In the genomic region with DNA sequence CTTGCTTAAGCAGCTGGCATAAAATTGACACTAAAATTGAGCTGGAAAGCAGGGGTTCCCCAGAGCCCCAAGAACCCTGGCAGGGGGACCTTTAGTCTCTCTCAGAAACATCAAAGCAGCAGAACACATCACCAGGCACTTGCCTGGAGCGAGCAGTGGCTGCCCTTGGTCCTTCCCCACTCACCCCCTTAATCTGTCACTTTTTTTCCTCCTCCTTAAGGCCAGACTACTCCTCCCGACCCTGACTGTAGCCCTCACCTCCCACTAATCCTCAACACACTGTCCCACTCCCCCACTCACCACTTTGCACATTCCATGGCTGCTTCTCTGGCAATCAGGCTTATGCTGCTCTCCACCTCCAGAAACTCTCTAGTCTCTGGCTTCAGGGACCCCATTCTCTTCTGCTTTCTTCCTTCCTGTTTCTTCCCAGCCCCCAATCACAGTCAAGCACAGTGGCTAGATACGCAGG, we compare ENCODE assay signal across 1 cellular context.
TF ChIP-seq lines count a peak whose summit lies in the region.

No MANE protein-coding gene starts in this region.

TF ChIP-seq in HEK293, 187 proteins besides CTCF, POLR2A, EP300 and RAD21 (continued from another document):
- TF ChIP-seq, protein P1, sequence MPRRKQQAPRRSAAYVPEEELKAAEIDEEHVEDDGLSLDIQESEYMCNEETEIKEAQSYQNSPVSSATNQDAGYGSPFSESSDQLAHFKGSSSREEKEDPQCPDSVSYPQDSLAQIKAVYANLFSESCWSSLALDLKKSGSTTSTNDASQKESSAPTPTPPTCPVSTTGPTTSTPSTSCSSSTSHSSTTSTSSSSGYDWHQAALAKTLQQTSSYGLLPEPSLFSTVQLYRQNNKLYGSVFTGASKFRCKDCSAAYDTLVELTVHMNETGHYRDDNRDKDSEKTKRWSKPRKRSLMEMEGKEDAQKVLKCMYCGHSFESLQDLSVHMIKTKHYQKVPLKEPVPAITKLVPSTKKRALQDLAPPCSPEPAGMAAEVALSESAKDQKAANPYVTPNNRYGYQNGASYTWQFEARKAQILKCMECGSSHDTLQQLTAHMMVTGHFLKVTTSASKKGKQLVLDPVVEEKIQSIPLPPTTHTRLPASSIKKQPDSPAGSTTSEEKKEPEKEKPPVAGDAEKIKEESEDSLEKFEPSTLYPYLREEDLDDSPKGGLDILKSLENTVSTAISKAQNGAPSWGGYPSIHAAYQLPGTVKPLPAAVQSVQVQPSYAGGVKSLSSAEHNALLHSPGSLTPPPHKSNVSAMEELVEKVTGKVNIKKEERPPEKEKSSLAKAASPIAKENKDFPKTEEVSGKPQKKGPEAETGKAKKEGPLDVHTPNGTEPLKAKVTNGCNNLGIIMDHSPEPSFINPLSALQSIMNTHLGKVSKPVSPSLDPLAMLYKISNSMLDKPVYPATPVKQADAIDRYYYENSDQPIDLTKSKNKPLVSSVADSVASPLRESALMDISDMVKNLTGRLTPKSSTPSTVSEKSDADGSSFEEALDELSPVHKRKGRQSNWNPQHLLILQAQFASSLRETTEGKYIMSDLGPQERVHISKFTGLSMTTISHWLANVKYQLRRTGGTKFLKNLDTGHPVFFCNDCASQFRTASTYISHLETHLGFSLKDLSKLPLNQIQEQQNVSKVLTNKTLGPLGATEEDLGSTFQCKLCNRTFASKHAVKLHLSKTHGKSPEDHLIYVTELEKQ (tag by site-specific recombination; IDR thresholded peaks at IDR 0.05; ENCODE audit: borderline replicate concordance) = no peak
- TF ChIP-seq ZBTB48 (tag by site-specific recombination; IDR thresholded peaks at IDR 0.05) (no peak; the same call in 1 of the 2 replicates), ZNF843 (tag by site-specific recombination; IDR thresholded peaks at IDR 0.05) (no peak), ZFP41 (tag by site-specific recombination; IDR thresholded peaks at IDR 0.05; ENCODE audit: borderline replicate concordance) (no peak), ZNF707 (tag by site-specific recombination; IDR thresholded peaks at IDR 0.05) (no peak), ZNF324 (tag by site-specific recombination; IDR thresholded peaks at IDR 0.05) (no peak), ZNF76 (tag by site-specific recombination; IDR thresholded peaks at IDR 0.05; ENCODE audit: borderline replicate concordance, low read depth) (no peak), ZNF48 (tag by site-specific recombination; IDR thresholded peaks at IDR 0.05) (no peak), ZNF354C (tag by site-specific recombination; IDR thresholded peaks at IDR 0.05; ENCODE audit: borderline replicate concordance, low read depth) (no peak), ELK4 (IDR thresholded peaks at IDR 0.05; ENCODE audit: borderline replicate concordance, low read depth, low read length) (no peak), ZNF571 (tag by site-specific recombination; IDR thresholded peaks at IDR 0.05) (no peak), ZNF792 (tag by site-specific recombination; IDR thresholded peaks at IDR 0.05) (no peak), YY2 (tag by site-specific recombination; IDR thresholded peaks at IDR 0.05) (no peak), GLI2 (tag by site-specific recombination; IDR thresholded peaks at IDR 0.05; ENCODE audit: borderline replicate concordance, low read depth) (no peak), ZNF274 (IDR thresholded peaks at IDR 0.05; ENCODE audit: low read length) (no peak), ZNF274 (tag by site-specific recombination; IDR thresholded peaks at IDR 0.05; ENCODE audit: borderline replicate concordance) (no peak), TCF7L2 (IDR thresholded peaks at IDR 0.05; ENCODE audit: borderline replicate concordance, low read depth, low read length) (no peak), ZNF560 (tag by site-specific recombination; IDR thresholded peaks at IDR 0.05; ENCODE audit: borderline replicate concordance) (no peak), ZNF596 (tag by site-specific recombination; IDR thresholded peaks at IDR 0.05) (no peak), ZNF157 (tag by site-specific recombination; IDR thresholded peaks at IDR 0.05) (no peak)
- TF ChIP-seq, protein P2, sequence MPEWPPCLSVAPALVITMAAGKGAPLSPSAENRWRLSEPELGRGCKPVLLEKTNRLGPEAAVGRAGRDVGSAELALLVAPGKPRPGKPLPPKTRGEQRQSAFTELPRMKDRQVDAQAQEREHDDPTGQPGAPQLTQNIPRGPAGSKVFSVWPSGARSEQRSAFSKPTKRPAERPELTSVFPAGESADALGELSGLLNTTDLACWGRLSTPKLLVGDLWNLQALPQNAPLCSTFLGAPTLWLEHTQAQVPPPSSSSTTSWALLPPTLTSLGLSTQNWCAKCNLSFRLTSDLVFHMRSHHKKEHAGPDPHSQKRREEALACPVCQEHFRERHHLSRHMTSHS (tag by site-specific recombination; IDR thresholded peaks at IDR 0.05) = no peak
- TF ChIP-seq, protein P3, sequence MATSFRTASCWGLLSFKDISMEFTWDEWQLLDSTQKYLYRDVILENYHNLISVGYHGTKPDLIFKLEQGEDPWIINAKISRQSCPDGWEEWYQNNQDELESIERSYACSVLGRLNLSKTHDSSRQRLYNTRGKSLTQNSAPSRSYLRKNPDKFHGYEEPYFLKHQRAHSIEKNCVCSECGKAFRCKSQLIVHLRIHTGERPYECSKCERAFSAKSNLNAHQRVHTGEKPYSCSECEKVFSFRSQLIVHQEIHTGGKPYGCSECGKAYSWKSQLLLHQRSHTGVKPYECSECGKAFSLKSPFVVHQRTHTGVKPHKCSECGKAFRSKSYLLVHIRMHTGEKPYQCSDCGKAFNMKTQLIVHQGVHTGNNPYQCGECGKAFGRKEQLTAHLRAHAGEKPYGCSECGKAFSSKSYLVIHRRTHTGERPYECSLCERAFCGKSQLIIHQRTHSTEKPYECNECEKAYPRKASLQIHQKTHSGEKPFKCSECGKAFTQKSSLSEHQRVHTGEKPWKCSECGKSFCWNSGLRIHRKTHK (tag by site-specific recombination; IDR thresholded peaks at IDR 0.05) = no peak
- TF ChIP-seq, protein P4, sequence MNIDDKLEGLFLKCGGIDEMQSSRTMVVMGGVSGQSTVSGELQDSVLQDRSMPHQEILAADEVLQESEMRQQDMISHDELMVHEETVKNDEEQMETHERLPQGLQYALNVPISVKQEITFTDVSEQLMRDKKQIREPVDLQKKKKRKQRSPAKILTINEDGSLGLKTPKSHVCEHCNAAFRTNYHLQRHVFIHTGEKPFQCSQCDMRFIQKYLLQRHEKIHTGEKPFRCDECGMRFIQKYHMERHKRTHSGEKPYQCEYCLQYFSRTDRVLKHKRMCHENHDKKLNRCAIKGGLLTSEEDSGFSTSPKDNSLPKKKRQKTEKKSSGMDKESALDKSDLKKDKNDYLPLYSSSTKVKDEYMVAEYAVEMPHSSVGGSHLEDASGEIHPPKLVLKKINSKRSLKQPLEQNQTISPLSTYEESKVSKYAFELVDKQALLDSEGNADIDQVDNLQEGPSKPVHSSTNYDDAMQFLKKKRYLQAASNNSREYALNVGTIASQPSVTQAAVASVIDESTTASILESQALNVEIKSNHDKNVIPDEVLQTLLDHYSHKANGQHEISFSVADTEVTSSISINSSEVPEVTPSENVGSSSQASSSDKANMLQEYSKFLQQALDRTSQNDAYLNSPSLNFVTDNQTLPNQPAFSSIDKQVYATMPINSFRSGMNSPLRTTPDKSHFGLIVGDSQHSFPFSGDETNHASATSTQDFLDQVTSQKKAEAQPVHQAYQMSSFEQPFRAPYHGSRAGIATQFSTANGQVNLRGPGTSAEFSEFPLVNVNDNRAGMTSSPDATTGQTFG (tag by site-specific recombination; IDR thresholded peaks at IDR 0.05; ENCODE audit: borderline replicate concordance) = no peak
- TF ChIP-seq, protein P5, sequence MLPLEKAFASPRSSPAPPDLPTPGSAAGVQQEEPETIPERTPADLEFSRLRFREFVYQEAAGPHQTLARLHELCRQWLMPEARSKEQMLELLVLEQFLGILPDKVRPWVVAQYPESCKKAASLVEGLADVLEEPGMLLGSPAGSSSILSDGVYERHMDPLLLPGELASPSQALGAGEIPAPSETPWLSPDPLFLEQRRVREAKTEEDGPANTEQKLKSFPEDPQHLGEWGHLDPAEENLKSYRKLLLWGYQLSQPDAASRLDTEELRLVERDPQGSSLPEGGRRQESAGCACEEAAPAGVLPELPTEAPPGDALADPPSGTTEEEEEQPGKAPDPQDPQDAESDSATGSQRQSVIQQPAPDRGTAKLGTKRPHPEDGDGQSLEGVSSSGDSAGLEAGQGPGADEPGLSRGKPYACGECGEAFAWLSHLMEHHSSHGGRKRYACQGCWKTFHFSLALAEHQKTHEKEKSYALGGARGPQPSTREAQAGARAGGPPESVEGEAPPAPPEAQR (tag by site-specific recombination; IDR thresholded peaks at IDR 0.05) = no peak
